In genomic region chr9:6703898-6704639, GRCh38 we compare ENCODE assay signal across 8 cellular contexts. TPM values are rescaled to one million over a fixed set of nuclear protein-coding genes. Genes with fewer than 3 reads are reported as not detected.
A peak's percentile ranks its signal among the peaks of the same experiment; 100 is the strongest.
DNase-seq lines count a peak whose midpoint lies in the region; TF ChIP-seq lines count a peak whose summit lies in the region.

No MANE protein-coding gene starts in this region.

- DNase-seq in GM04504 (ENCODE audit: low read depth), result peak; percentile 46
- DNase-seq in HFFc6, result peak; percentile 54
- DNase-seq in NCI-H1092 (lab: John Stamatoyannopoulos, UW), result peak; percentile 93
- peak; percentile 65 to 92 (median 70) for DNase-seq in T-helper 1 cell
- peak; percentile 31 to 93 (median 84) for DNase-seq in hypothalamus (lab: John Stamatoyannopoulos, UW)
- no peak for DNase-seq in skeletal muscle cell (ENCODE audit: low read depth)
- no peak for DNase-seq in cortex of kidney (lab: John Stamatoyannopoulos, UW)

- H3K4me1 Mint-ChIP-seq in HFFc6 (ENCODE audit: low read depth), result peaks cover 22% of the 10 kb centered on the region

- peaks cover 4% of the 10 kb centered on the region for H3K27me3 Mint-ChIP-seq in HFFc6 (ENCODE audit: insufficient read depth)

- peaks cover 5% of the 10 kb centered on the region for H3K9me3 Mint-ChIP-seq in HFFc6

- peak overlapping the region; percentile 64 for H3K27ac Mint-ChIP-seq in HFFc6

- H3K4me3 Mint-ChIP-seq in HFFc6, result peak overlapping the region; percentile 87

- peak overlapping the region; percentile 66 for H3K4me3 ChIP-seq in skeletal muscle cell (ENCODE audit: low read depth, low read length)

- TF ChIP-seq CTCF in HFFc6 (IDR thresholded peaks at IDR 0.05), result no peak

- H3K27ac ChIP-seq in angular gyrus (ENCODE audit: low read depth, low read length), result peak overlapping the region; percentile 84

- H3K36me3 Mint-ChIP-seq in HFFc6 (ENCODE audit: low read depth), result no peaks in the 10 kb centered on the region

RNA-seq across cellular contexts. Expression of gene KDM4C, which starts 53.7 kb away (rescaled TPM):
- 10 to 100 TPM in 5 of 6 experiments, 1 to 10 TPM in 1; 9.1 to 12.0 (median 11.1) TPM for total RNA-seq in HFFc6 (2021; fragmentation: NEBNext Ultra II Directional; extraction: Animal tissue kit (Norgen Biotek cat#: 25700))

RNA-seq across cellular contexts. Expression of gene GLDC, which starts 58.5 kb away (rescaled TPM):
- under 1 TPM; 0.12 to 0.41 (median 0.23) TPM for total RNA-seq in HFFc6 (2021; fragmentation: NEBNext Ultra II Directional; extraction: Animal tissue kit (Norgen Biotek cat#: 25700))

Comparison
In these comparisons a context has a peak if more than half of its experiments do, and no peak if none do; other contexts are left out.
1. DNase-seq: peak in GM04504 (single experiment), HFFc6 (single experiment), NCI-H1092 (single experiment), T-helper 1 cell (5 of 5) and hypothalamus (51 of 51); none in skeletal muscle cell (single experiment) and cortex of kidney (single experiment).